ENCODE assay signal across 21 cellular contexts in genomic region chr20:34407962-34408474, GRCh38. TPM values are rescaled to one million over a fixed set of nuclear protein-coding genes. Genes with fewer than 3 reads are reported as not detected.
A peak's percentile ranks its signal among the peaks of the same experiment; 100 is the strongest.
DNase-seq lines count a peak whose midpoint lies in the region; ATAC-seq and TF ChIP-seq lines count a peak whose summit lies in the region.
"Had no signal": no experiment of that assay in that cellular context is flagged by ENCODE, and none has a peak within 500 bp of the region (broad histone marks: within the 10 kb centered on the region; RNA-seq: fewer than 3 reads in every experiment).

No MANE protein-coding gene starts in this region.

- H3K4me1 ChIP-seq in cardiac muscle cell (ENCODE audit: low read depth) (peaks cover 12% of the 10 kb centered on the region), mucosa of descending colon (ENCODE audit: low read depth) (no peaks in the 10 kb centered on the region), SK-N-SH (ENCODE audit: control insufficient read depth in 1 of 2, insufficient read depth in 2 of 2, low read depth in 1 of 2, low read length in 1 of 2) (peaks cover 0 to 17% of the 10 kb centered on the region in 2 experiments; a peak in 2 of 4 replicates), MM.1S (ENCODE audit: low read length) (peaks cover 70% of the 10 kb centered on the region)
- H3K4me1 ChIP-seq: BE2C had no signal

- no peaks in the 10 kb centered on the region for H3K27me3 ChIP-seq in cardiac muscle cell
- H3K27me3 ChIP-seq in SK-N-SH (ENCODE audit: insufficient read depth) = no peaks in the 10 kb centered on the region
- no peaks in the 10 kb centered on the region for H3K27me3 ChIP-seq in MM.1S (replicated peaks; ENCODE audit: insufficient read depth, low read length)
- H3K27me3 ChIP-seq: BE2C, MG63 had no signal

- H2AFZ ChIP-seq in SK-N-SH (ENCODE audit: low read depth) = no peak overlapping the region
- H2AFZ ChIP-seq in MM.1S (ENCODE audit: low read length) = no peak overlapping the region

- WGBS in SK-N-SH (ENCODE audit: low lambda C conversion rate) = 84% methylated on average over 9 of the region's 9 CpGs

- H3K27me3 Mint-ChIP-seq in endothelial cell (ENCODE audit: unreplicated experiment) = no peaks in the 10 kb centered on the region
- no peaks in the 10 kb centered on the region for H3K27me3 Mint-ChIP-seq in activated T-helper 2 cell treated with anti-CD3 and anti-CD28 coated beads, Interferon-gamma antibody, Interleukin-2, Interleukin-4, amounts not matched to agents 10 μg/mL and 5 μg/mL and 100 μg/mL, durations not matched to agents 14 hours and 24 hours and 36 hours (ENCODE audit: low read depth)
- H3K27me3 Mint-ChIP-seq: CD4-positive, CD25-positive, alpha-beta regulatory T cell had no signal

- H3K27ac Mint-ChIP-seq in endothelial cell (ENCODE audit: unreplicated experiment) = peak overlapping the region; percentile 37
- H3K27ac Mint-ChIP-seq in activated T-helper 2 cell treated with anti-CD3 and anti-CD28 coated beads, Interferon-gamma antibody, Interleukin-2, Interleukin-4, amounts not matched to agents 10 μg/mL and 5 μg/mL and 100 μg/mL, durations not matched to agents 14 hours and 24 hours and 36 hours = no peak overlapping the region

- TF ChIP-seq RAD21 in SK-N-SH (IDR thresholded peaks at IDR 0.05; ENCODE audit: low read length) = no peak

- no peaks in the 10 kb centered on the region for H3K9me2 ChIP-seq in SK-N-SH
- H3K9me2 ChIP-seq in MM.1S (replicated peaks; ENCODE audit: insufficient read depth, low read length) = no peaks in the 10 kb centered on the region

- H4K20me1 ChIP-seq in SK-N-SH (ENCODE audit: insufficient read depth) = peaks cover 46% of the 10 kb centered on the region
- H4K20me1 ChIP-seq in MM.1S (ENCODE audit: insufficient read depth, low read length) = no peaks in the 10 kb centered on the region

- no peaks in the 10 kb centered on the region for H3K9me3 Mint-ChIP-seq in endothelial cell (ENCODE audit: unreplicated experiment)
- H3K9me3 Mint-ChIP-seq in activated T-helper 2 cell treated with anti-CD3 and anti-CD28 coated beads, Interferon-gamma antibody, Interleukin-2, Interleukin-4, amounts not matched to agents 10 μg/mL and 5 μg/mL and 100 μg/mL, durations not matched to agents 14 hours and 24 hours and 36 hours = no peaks in the 10 kb centered on the region
- H3K9me3 Mint-ChIP-seq: CD4-positive, CD25-positive, alpha-beta regulatory T cell had no signal

- H3K36me3 ChIP-seq in cardiac muscle cell (peaks cover 22% of the 10 kb centered on the region), mucosa of descending colon (ENCODE audit: low read depth) (no peaks in the 10 kb centered on the region), SK-N-SH (replicated peaks in 1 of 2; ENCODE audit: control insufficient read depth in 1 of 2, insufficient read depth in 2 of 2, low read length in 1 of 2) (peaks cover 11 to 51% of the 10 kb centered on the region in 2 experiments), MM.1S (replicated peaks; ENCODE audit: insufficient read depth, low read length) (peaks cover 5% of the 10 kb centered on the region; the same call in 1 of the 2 replicates)

- TF ChIP-seq EP300 in SK-N-SH (IDR thresholded peaks at IDR 0.05; ENCODE audit: borderline replicate concordance in 1 of 2, low read depth in 1 of 2, low read length in 1 of 2) = no peak

- POLR2A ChIA-PET in SK-N-SH (lab: Yijun Ruan, JAX) = no interaction called here

- peaks cover 16% of the 10 kb centered on the region for H3K36me3 Mint-ChIP-seq in endothelial cell (ENCODE audit: low read depth, unreplicated experiment)
- peaks cover 45% of the 10 kb centered on the region for H3K36me3 Mint-ChIP-seq in activated T-helper 2 cell treated with anti-CD3 and anti-CD28 coated beads, Interferon-gamma antibody, Interleukin-2, Interleukin-4, amounts not matched to agents 10 μg/mL and 5 μg/mL and 100 μg/mL, durations not matched to agents 14 hours and 24 hours and 36 hours (ENCODE audit: low read depth)

- H3K4me2 ChIP-seq in SK-N-SH (no peak overlapping the region), MM.1S (ENCODE audit: low read depth, low read length) (no peak overlapping the region)

- no peak overlapping the region for H3K4me3 Mint-ChIP-seq in endothelial cell (ENCODE audit: unreplicated experiment)
- no peak overlapping the region for H3K4me3 Mint-ChIP-seq in activated T-helper 2 cell treated with anti-CD3 and anti-CD28 coated beads, Interferon-gamma antibody, Interleukin-2, Interleukin-4, amounts not matched to agents 10 μg/mL and 5 μg/mL and 100 μg/mL, durations not matched to agents 14 hours and 24 hours and 36 hours (ENCODE audit: low read depth)

- H3K4me3 ChIP-seq in cardiac muscle cell = no peak overlapping the region
- no peak overlapping the region for H3K4me3 ChIP-seq in mucosa of descending colon
- H3K4me3 ChIP-seq in SK-N-SH (ENCODE audit: low read depth in 2 of 2, low read length in 1 of 2) = no peak overlapping the region
- no peak overlapping the region for H3K4me3 ChIP-seq in MM.1S (ENCODE audit: low read length)
- H3K4me3 ChIP-seq: MG63 had no signal

- H3K9me3 ChIP-seq in cardiac muscle cell (ENCODE audit: low read depth) (no peaks in the 10 kb centered on the region), mucosa of descending colon (no peaks in the 10 kb centered on the region), SK-N-SH (no peaks in the 10 kb centered on the region), MM.1S (replicated peaks; ENCODE audit: insufficient read depth, low read length) (no peaks in the 10 kb centered on the region)
- H3K9me3 ChIP-seq: MG63 had no signal

- DNase-seq in cardiac muscle cell (ENCODE audit: low read depth in 1 of 2, low spot score in 1 of 2) = no peak
- no peak for DNase-seq in Right ventricle myocardium superior
- no peak for DNase-seq in endothelial cell (ENCODE audit: low spot score)
- DNase-seq in mucosa of descending colon = no peak
- DNase-seq in SK-N-SH = no peak
- DNase-seq in activated T-helper 2 cell treated with anti-CD3 and anti-CD28 coated beads, Interferon-gamma antibody, Interleukin-2, Interleukin-4, amounts not matched to agents 10 μg/mL and 5 μg/mL and 100 μg/mL, durations not matched to agents 14 hours and 24 hours and 36 hours (ENCODE audit: low spot score) = no peak
- DNase-seq in MM.1S = no peak
- no peak for DNase-seq in LoVo (ENCODE audit: low spot score)
- DNase-seq: BE2C; CD4-positive, CD25-positive, alpha-beta regulatory T cell; COR-L47; DMS 273 treated with DMSO at 0.1 percent for 48 hours; DND-41; IMR-90; Karpas-422; MG63; NCI-H1105; NCI-H1694 treated with DMSO at 0.1 percent for 48 hours; OCI-M1; SHP77 treated with DMSO at 0.1 percent for 48 hours had no signal

- peak overlapping the region; percentile 19 for H3K27ac ChIP-seq in cardiac muscle cell
- no peak overlapping the region for H3K27ac ChIP-seq in SK-N-SH (ENCODE audit: low read depth in 2 of 2, low read length in 1 of 2)
- no peak overlapping the region for H3K27ac ChIP-seq in MM.1S (ENCODE audit: low read length)
- H3K27ac ChIP-seq: HL-60 had no signal

- ATAC-seq in Right ventricle myocardium superior (ENCODE audit: poor library complexity) = no peak
- peak; percentile 67 for ATAC-seq in mucosa of descending colon

- H3K4me1 Mint-ChIP-seq in endothelial cell (ENCODE audit: unreplicated experiment) = peaks cover 12% of the 10 kb centered on the region
- peaks cover 14% of the 10 kb centered on the region for H3K4me1 Mint-ChIP-seq in activated T-helper 2 cell treated with anti-CD3 and anti-CD28 coated beads, Interferon-gamma antibody, Interleukin-2, Interleukin-4, amounts not matched to agents 10 μg/mL and 5 μg/mL and 100 μg/mL, durations not matched to agents 14 hours and 24 hours and 36 hours (ENCODE audit: low read depth)

- CTCF ChIA-PET in SK-N-SH (lab: Yijun Ruan, JAX) = interaction anchor here (0.7 kb wide), 1 partner anchor 1631 kb away, joined by 3 read pairs; no protein-coding TSS in a partner anchor

- no peak for TF ChIP-seq CTCF in cardiac muscle cell (IDR thresholded peaks at IDR 0.05; ENCODE audit: low read depth, low read length)
- TF ChIP-seq CTCF in endothelial cell (IDR thresholded peaks at IDR 0.05; ENCODE audit: unreplicated experiment) = no peak
- no peak for TF ChIP-seq CTCF in mucosa of descending colon (IDR thresholded peaks at IDR 0.05)
- no peak for TF ChIP-seq CTCF in SK-N-SH (IDR thresholded peaks at IDR 0.05)
- TF ChIP-seq CTCF in MM.1S (IDR thresholded peaks at IDR 0.05; ENCODE audit: low read length) = no peak

- intact Hi-C loops in Right ventricle myocardium superior (cut with DNase I) = no loop called here
- intact Hi-C loops in mucosa of descending colon (cut with DNase I, micrococcal nuclease) = no loop called here
- intact Hi-C loops in activated T-helper 2 cell treated with anti-CD3 and anti-CD28 coated beads, Interferon-gamma antibody, Interleukin-2, Interleukin-4, amounts not matched to agents 10 μg/mL and 5 μg/mL and 100 μg/mL, durations not matched to agents 14 hours and 24 hours and 36 hours (cut with micrococcal nuclease) = loop anchor here (5.0 kb wide), 1 partner anchor 41 kb away; no protein-coding TSS in a partner anchor

- H3K9ac ChIP-seq in SK-N-SH (no peak overlapping the region), MM.1S (ENCODE audit: low read length) (no peak overlapping the region)

- H3K79me2 ChIP-seq in SK-N-SH (ENCODE audit: insufficient read depth) (peaks cover 96% of the 10 kb centered on the region), MM.1S (ENCODE audit: low read length) (peaks cover 77% of the 10 kb centered on the region)

- H3F3A ChIP-seq in SK-N-SH (replicated peaks; ENCODE audit: insufficient read depth) = peaks cover 25% of the 10 kb centered on the region
- peaks cover 51% of the 10 kb centered on the region for H3F3A ChIP-seq in MM.1S (ENCODE audit: insufficient read depth, low read length)

RNA-seq across cellular contexts. Expression of gene ITCH, which starts 44.9 kb away (rescaled TPM):
- total RNA-seq in cardiac muscle cell (31.0 and 39.2 TPM in 2 replicates), Right ventricle myocardium superior (39.9 TPM), endothelial cell (ENCODE audit: unreplicated experiment) (46.8 TPM), mucosa of descending colon (10 to 100 TPM; 60.0 to 81.0 (median 75.0) TPM)
- polyA plus RNA-seq in cardiac muscle cell (14.3 and 17.6 TPM in 2 replicates), SK-N-SH (2012; rRNA removed) (3.8 and 4.1 TPM in 2 replicates)
- 5.5 and 6.7 TPM in 2 replicates for polyA plus RNA-seq in SK-N-SH (2012; cell fraction: cytosol; rRNA removed)
- polyA plus RNA-seq in SK-N-SH (2012; cell fraction: nucleus; rRNA removed) = 3.1 and 6.3 TPM in 2 replicates
- total RNA-seq in activated T-helper 2 cell treated with anti-CD3 and anti-CD28 coated beads, Interferon-gamma antibody, Interleukin-2, Interleukin-4, amounts not matched to agents 10 μg/mL and 5 μg/mL and 100 μg/mL, durations not matched to agents 14 hours and 24 hours and 36 hours = 52.5 and 53.0 TPM in 2 replicates
